8 cellular contexts compared by ENCODE assay signal in genomic region chr13:40920826-40921225, GRCh38.
A peak's percentile ranks its signal among the peaks of the same experiment; 100 is the strongest.
DNase-seq lines count a peak whose midpoint lies in the region; ATAC-seq and TF ChIP-seq lines count a peak whose summit lies in the region.

No MANE protein-coding gene starts in this region.

- H3K9me3 Mint-ChIP-seq in T-cell: no peaks in the 10 kb centered on the region

- POLR2A ChIA-PET in T-cell (lab: Charles Lee): interaction anchor here (0.5 to 0.7 kb wide), 4 partner anchors 23 to 269 kb away, joined by 3 read pairs; no protein-coding TSS in a partner anchor

- intact Hi-C loops in sigmoid colon (cut with DNase I): loop anchor here (5.0 to 10.0 kb wide), 3 partner anchors 141 to 274 kb away; partner anchors contain the start of genes KBTBD7, MRPS31 and WBP4

- peak overlapping the region; percentile 84 to 91 (median 86) for H3K27ac ChIP-seq in sigmoid colon

- DNase-seq in GM12864 (ENCODE audit: low read depth) (no peak), T-cell (no peak), fibroblast of the aortic adventitia (ENCODE audit: low read depth) (peak; percentile 54), sigmoid colon (no peak), NOMO-1 treated with dmso at 0.1 percent for 144 hours (lab: John Stamatoyannopoulos, UW; ENCODE audit: unreplicated experiment) (no peak), erythroblast (lab: John Stamatoyannopoulos, UW) (no peak)

- CTCF ChIA-PET in T-cell (lab: Charles Lee): interaction anchor here (0.6 to 2.2 kb wide), 11 partner anchors 14 to 150 kb away, joined by 3 to 9 read pairs (median 3); partner anchors contain the start of genes ELF1 (in 1 of the 2), MRPS31 (in 1 of the 2) and SLC25A15 (in 1 of the 2)

- peak overlapping the region; percentile 93 to 96 for H3K27ac Mint-ChIP-seq in T-cell

- no peaks in the 10 kb centered on the region for H3K27me3 Mint-ChIP-seq in T-cell

- no peaks in the 10 kb centered on the region for H3K36me3 Mint-ChIP-seq in T-cell

- no peak for TF ChIP-seq POLR2A in sigmoid colon (IDR thresholded peaks at IDR 0.05)
- TF ChIP-seq POLR2A in erythroblast (IDR thresholded peaks at IDR 0.05; ENCODE audit: low read length): no peak

- no peaks in the 10 kb centered on the region for H3K36me3 ChIP-seq in sigmoid colon

- ATAC-seq in T-cell (replicated peaks in 1 of 4): no peak
- no peak for ATAC-seq in HG03139 (IDR thresholded peaks at IDR 0.05; ENCODE audit: unreplicated experiment)
- ATAC-seq in HG02981 (IDR thresholded peaks at IDR 0.05; ENCODE audit: unreplicated experiment): no peak

- WGBS in sigmoid colon, 2 donors: 5 to 11% methylated on average over 5 of the region's 5 CpGs

- H3K4me3 Mint-ChIP-seq in T-cell: peak overlapping the region; percentile 85 to 99 (median 95)

- no peak for TF ChIP-seq EP300 in sigmoid colon (IDR thresholded peaks at IDR 0.05)

- no peaks in the 10 kb centered on the region for H3K27me3 ChIP-seq in sigmoid colon

- H3K4me1 ChIP-seq in sigmoid colon: peaks cover 0 to 13% (median 8%) of the 10 kb centered on the region in 4 donors

- peak overlapping the region; percentile 81 for H3K4me3 ChIP-seq in GM12864 (ENCODE audit: low read depth, low read length)
- peak overlapping the region; percentile 75 for H3K4me3 ChIP-seq in fibroblast of the aortic adventitia (ENCODE audit: low read depth, low read length)
- H3K4me3 ChIP-seq in sigmoid colon: peak overlapping the region; percentile 47 to 67 (median 64)

- TF ChIP-seq CTCF in GM12864 (IDR thresholded peaks at IDR 0.05; ENCODE audit: low read depth, low read length, missing control alignments) (no peak), fibroblast of the aortic adventitia (IDR thresholded peaks at IDR 0.05; ENCODE audit: insufficient read depth, low read length) (no peak), sigmoid colon (IDR thresholded peaks at IDR 0.05) (no peak)

- H3K9me3 ChIP-seq in sigmoid colon: no peaks in the 10 kb centered on the region

- peaks cover 26 to 43% (median 32%) of the 10 kb centered on the region in 3 donors for H3K4me1 Mint-ChIP-seq in T-cell
